3 cellular contexts compared by ENCODE assay signal in genomic region chr7:158367634-158367982, GRCh38.
"Had no signal": no experiment of that assay in that cellular context is flagged by ENCODE, and none has a peak within 500 bp of the region (broad histone marks: within the 10 kb centered on the region; RNA-seq: fewer than 3 reads in every experiment).

No MANE protein-coding gene starts in this region.

- DNase-seq: GDM1, GF-D8 had no signal

- ATAC-seq: GM12878 had no signal

- H3K4me3 ChIP-seq: GM12878 had no signal
